Comparison of ENCODE assay signal across 24 cellular contexts in genomic region chr20:39698706-39699211, GRCh38.
"Had no signal": no experiment of that assay in that cellular context is flagged by ENCODE, and none has a peak within 500 bp of the region (broad histone marks: within the 10 kb centered on the region; RNA-seq: fewer than 3 reads in every experiment).

No MANE protein-coding gene starts in this region.

- ATAC-seq: activated CD8-positive, alpha-beta memory T cell treated with anti-CD3 and anti-CD28 coated beads, Interleukin-2, amount 10 ng/mL, durations not matched to agents 7 days and 5 days; activated CD8-positive, alpha-beta T cell treated with anti-CD3 and anti-CD28 coated beads for 36 hours; activated naive CD8-positive, alpha-beta T cell treated with anti-CD3 and anti-CD28 coated beads, Interleukin-2, amount 50 U/mL, for 24 hours; right lobe of liver; stimulated activated naive CD8-positive, alpha-beta T cell treated with anti-CD3 and anti-CD28 coated beads, Interleukin-15, Interleukin-2, amounts not matched to agents 100 U/mL and 50 U/mL, for 24 hours had no signal

- H3K27me3 Mint-ChIP-seq: activated CD4-positive, alpha-beta T cell treated with anti-CD3 and anti-CD28 coated beads, Interleukin-2, amount 10 ng/mL, durations not matched to agents 7 days and 5 days; activated CD8-positive, alpha-beta memory T cell treated with anti-CD3 and anti-CD28 coated beads, Interleukin-2, amount 10 ng/mL, durations not matched to agents 7 days and 5 days; activated CD8-positive, alpha-beta T cell treated with anti-CD3 and anti-CD28 coated beads for 36 hours; activated naive CD8-positive, alpha-beta T cell treated with anti-CD3 and anti-CD28 coated beads, Interleukin-2, amount 50 U/mL, for 24 hours; naive B cell had no signal

- H3K27ac Mint-ChIP-seq: activated CD4-positive, alpha-beta T cell treated with anti-CD3 and anti-CD28 coated beads, Interleukin-2, amount 10 ng/mL, durations not matched to agents 7 days and 5 days; activated CD8-positive, alpha-beta memory T cell treated with anti-CD3 and anti-CD28 coated beads, Interleukin-2, amount 10 ng/mL, durations not matched to agents 7 days and 5 days; activated CD8-positive, alpha-beta T cell treated with anti-CD3 and anti-CD28 coated beads for 36 hours; activated naive CD4-positive, alpha-beta T cell treated with anti-CD3 and anti-CD28 coated beads, Interleukin-2, amount 50 U/mL, for 24 hours; activated naive CD8-positive, alpha-beta T cell treated with anti-CD3 and anti-CD28 coated beads, Interleukin-2, amount 50 U/mL, for 24 hours; activated T-helper 2 cell treated with anti-CD3 and anti-CD28 coated beads, Interferon-gamma antibody, Interleukin-2, Interleukin-4, amounts not matched to agents 10 μg/mL and 5 μg/mL and 100 μg/mL, durations not matched to agents 14 hours and 24 hours and 36 hours; mesothelial cell of epicardium; naive B cell had no signal

- H3K4me1 ChIP-seq: right lobe of liver, testis had no signal

- H3K4me1 Mint-ChIP-seq: activated CD4-positive, alpha-beta T cell treated with anti-CD3 and anti-CD28 coated beads, Interleukin-2, amount 10 ng/mL, durations not matched to agents 7 days and 5 days; activated CD8-positive, alpha-beta memory T cell treated with anti-CD3 and anti-CD28 coated beads, Interleukin-2, amount 10 ng/mL, durations not matched to agents 7 days and 5 days; activated naive CD4-positive, alpha-beta T cell treated with anti-CD3 and anti-CD28 coated beads, Interleukin-2, amount 50 U/mL, for 24 hours; activated naive CD8-positive, alpha-beta T cell treated with anti-CD3 and anti-CD28 coated beads, Interleukin-2, amount 50 U/mL, for 24 hours; naive B cell; neural crest cell had no signal

- H3K4me3 ChIP-seq: cardiac muscle cell, esophagus muscularis mucosa, right lobe of liver, testis had no signal

- H3K27ac ChIP-seq: cardiac muscle cell, esophagus muscularis mucosa, right lobe of liver, testis had no signal

- H3K9me3 ChIP-seq: esophagus muscularis mucosa, right lobe of liver, testis had no signal

- DNase-seq: activated CD4-positive, alpha-beta T cell treated with anti-CD3 and anti-CD28 coated beads for 1 hour; activated CD4-positive, alpha-beta T cell treated with anti-CD3 and anti-CD28 coated beads, Interleukin-2, amount 10 ng/mL, durations not matched to agents 7 days and 5 days; activated CD8-positive, alpha-beta memory T cell treated with anti-CD3 and anti-CD28 coated beads, Interleukin-2, amount 10 ng/mL, durations not matched to agents 7 days and 5 days; activated CD8-positive, alpha-beta T cell treated with anti-CD3 and anti-CD28 coated beads for 36 hours; activated naive CD8-positive, alpha-beta T cell treated with anti-CD3 and anti-CD28 coated beads, Interleukin-2, amount 50 U/mL, for 24 hours; activated T-cell treated with anti-CD3 and anti-CD28 coated beads, Interleukin-2, amount 50 U/mL, for 48 hours; amygdala; foreskin melanocyte; islet precursor cell; naive B cell; nucleus accumbens; right lobe of liver; stimulated activated CD4-positive, alpha-beta T cell treated with anti-CD3 and anti-CD28 coated beads, Interleukin-12 subunit alpha, Interleukin-12 subunit beta, amount 100 ng/mL, for 4 hours; stimulated activated CD4-positive, alpha-beta T cell treated with anti-CD3 and anti-CD28 coated beads, Interleukin-4, amount 100 ng/mL, for 1 hour; stimulated activated naive CD8-positive, alpha-beta T cell treated with anti-CD3 and anti-CD28 coated beads, Interleukin-15, Interleukin-2, amounts not matched to agents 100 U/mL and 50 U/mL, for 24 hours; T-helper 2 cell; testis; trophoblast cell had no signal

- H3K4me3 Mint-ChIP-seq: activated CD4-positive, alpha-beta T cell treated with anti-CD3 and anti-CD28 coated beads, Interleukin-2, amount 10 ng/mL, durations not matched to agents 7 days and 5 days; activated CD8-positive, alpha-beta memory T cell treated with anti-CD3 and anti-CD28 coated beads, Interleukin-2, amount 10 ng/mL, durations not matched to agents 7 days and 5 days; activated CD8-positive, alpha-beta T cell treated with anti-CD3 and anti-CD28 coated beads for 36 hours; activated naive CD4-positive, alpha-beta T cell treated with anti-CD3 and anti-CD28 coated beads, Interleukin-2, amount 50 U/mL, for 24 hours; activated naive CD8-positive, alpha-beta T cell treated with anti-CD3 and anti-CD28 coated beads, Interleukin-2, amount 50 U/mL, for 24 hours; mesothelial cell of epicardium; naive B cell; neural crest cell had no signal

- H3K36me3 Mint-ChIP-seq: activated CD8-positive, alpha-beta memory T cell treated with anti-CD3 and anti-CD28 coated beads, Interleukin-2, amount 10 ng/mL, durations not matched to agents 7 days and 5 days; activated naive CD4-positive, alpha-beta T cell treated with anti-CD3 and anti-CD28 coated beads, Interleukin-2, amount 50 U/mL, for 24 hours; mesothelial cell of epicardium; naive B cell had no signal

- H3K9me3 Mint-ChIP-seq: activated CD4-positive, alpha-beta T cell treated with anti-CD3 and anti-CD28 coated beads, Interleukin-2, amount 10 ng/mL, durations not matched to agents 7 days and 5 days; activated CD8-positive, alpha-beta T cell treated with anti-CD3 and anti-CD28 coated beads for 36 hours; mesothelial cell of epicardium had no signal

- H3K27me3 ChIP-seq: cardiac muscle cell, esophagus muscularis mucosa, right lobe of liver, testis had no signal
